ENCODE assay signal across 9 cellular contexts in the genomic region with DNA sequence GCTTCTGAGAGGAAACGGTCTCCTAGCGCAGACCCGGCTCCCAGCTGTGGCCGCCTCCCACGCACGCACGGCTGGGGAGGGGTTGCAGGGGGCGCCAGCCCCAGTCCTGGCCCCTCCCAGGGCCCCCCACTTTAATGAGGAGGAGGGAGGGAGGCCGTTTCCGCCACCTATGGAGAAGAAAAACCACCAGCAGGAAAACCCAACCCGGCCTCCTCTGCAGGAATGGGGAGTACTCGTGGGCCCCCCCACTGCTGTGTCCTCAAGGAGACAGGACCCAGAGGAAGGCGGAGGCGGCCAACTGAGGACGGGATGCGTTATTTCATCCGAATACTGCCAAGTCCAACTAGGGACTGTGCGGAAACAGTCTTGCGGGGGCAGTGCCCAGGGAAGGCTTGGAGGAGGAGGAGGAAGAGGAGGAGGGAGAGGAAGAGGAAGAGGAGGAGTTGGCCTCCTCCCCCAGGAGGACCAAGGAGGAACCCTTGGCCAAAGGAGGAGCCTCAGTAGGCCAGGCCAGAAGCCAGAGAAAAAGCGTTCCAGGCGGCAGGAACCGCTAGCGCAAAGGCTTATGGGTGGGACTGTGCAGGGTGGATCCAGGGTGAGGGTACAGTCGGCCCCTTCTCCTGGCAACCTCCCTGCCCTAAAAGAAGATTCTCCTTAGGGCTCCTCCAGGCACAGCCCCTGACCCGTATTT. TPM values are rescaled to one million over a fixed set of nuclear protein-coding genes. Genes with fewer than 3 reads are reported as not detected.
A peak's percentile ranks its signal among the peaks of the same experiment; 100 is the strongest.
DNase-seq lines count a peak whose midpoint lies in the region; ATAC-seq, FAIRE-seq and TF ChIP-seq lines count a peak whose summit lies in the region.
"Had no signal": no experiment of that assay in that cellular context is flagged by ENCODE, and none has a peak within 500 bp of the region (broad histone marks: within the 10 kb centered on the region; RNA-seq: fewer than 3 reads in every experiment).

No MANE protein-coding gene starts in this region.

- intact Hi-C loops in Panc1 (cut with micrococcal nuclease; ENCODE audit: unreplicated experiment): no loop called here
- intact Hi-C loops in naive thymus-derived CD4-positive, alpha-beta T cell (cut with micrococcal nuclease): loop anchor here (5.0 to 10.0 kb wide), 4 partner anchors 93 to 471 kb away; partner anchors contain the start of genes LSM4 (in 1 of the 2) and UPF1 (in 1 of the 2)

- H3K27me3 Mint-ChIP-seq in naive thymus-derived CD4-positive, alpha-beta T cell: peaks cover 18 to 36% (median 20%) of the 10 kb centered on the region in 5 donors

- H3K9me3 Mint-ChIP-seq in naive thymus-derived CD4-positive, alpha-beta T cell: peaks cover 0 to 1% (median 0%) of the 10 kb centered on the region in 11 donors

- in situ Hi-C loops in Panc1 (cut with HindIII; ENCODE audit: low pct_unique_long_range_greater_than_20kb, low sequenced_read_pairs): no loop called here

- H3K36me3 Mint-ChIP-seq in naive thymus-derived CD4-positive, alpha-beta T cell: peaks cover 0 to 2% (median 0%) of the 10 kb centered on the region in 5 donors

- peaks cover 19 to 55% (median 47%) of the 10 kb centered on the region in 7 donors for H3K4me1 Mint-ChIP-seq in naive thymus-derived CD4-positive, alpha-beta T cell

- POLR2A ChIA-PET in Panc1 (lab: Charles Lee): no interaction called here
- POLR2A ChIA-PET in naive thymus-derived CD4-positive, alpha-beta T cell (lab: Charles Lee): interaction anchor here (0.6 to 1.7 kb wide), 2 partner anchors 134 to 869 kb away, joined by 4 read pairs; no protein-coding TSS in a partner anchor

- no TSS peak for BruUV-seq in Panc1 (replicated peaks; lab: Mats Ljungman, UMichigan)

- H3K36me3 ChIP-seq in Panc1 (ENCODE audit: control insufficient read depth, insufficient read depth, low read length) (peaks cover under 1% of the 10 kb centered on the region; the same call in 1 of the 2 replicates), duodenal mucosa (ENCODE audit: control insufficient read depth in 1 of 2, insufficient read depth in 2 of 2, low read length in 2 of 2) (no peaks in the 10 kb centered on the region)
- no peaks in the 10 kb centered on the region for H3K36me3 ChIP-seq in naive thymus-derived CD4-positive, alpha-beta T cell (ENCODE audit: control insufficient read depth in 2 of 3, insufficient read depth in 3 of 3, low read length in 3 of 3)

- H3K4me3 ChIP-seq in GM12875 (ENCODE audit: low read depth, low read length) (peak overlapping the region; percentile 24), Panc1 (ENCODE audit: low read depth in 2 of 2, low read length in 2 of 2) (peak overlapping the region in 1 of 2 experiments; percentile 29; a peak in 1 of 4 replicates), duodenal mucosa (ENCODE audit: low read depth in 1 of 2, low read length in 2 of 2) (peak overlapping the region; percentile 13 to 40)
- H3K4me3 ChIP-seq in naive thymus-derived CD4-positive, alpha-beta T cell (ENCODE audit: low read length): no peak overlapping the region

- no peaks in the 10 kb centered on the region for H3K9me3 ChIP-seq in Panc1 (ENCODE audit: control insufficient read depth, insufficient read depth, low read depth, low read length)
- no peaks in the 10 kb centered on the region for H3K9me3 ChIP-seq in duodenal mucosa (ENCODE audit: control insufficient read depth in 1 of 2, low read length in 2 of 2)
- H3K9me3 ChIP-seq in naive thymus-derived CD4-positive, alpha-beta T cell (ENCODE audit: control insufficient read depth in 2 of 3, low read length in 3 of 3): no peaks in the 10 kb centered on the region

- H3K27me3 ChIP-seq in Panc1 (ENCODE audit: control insufficient read depth, insufficient read depth, low read length) (no peaks in the 10 kb centered on the region), duodenal mucosa (ENCODE audit: control insufficient read depth in 1 of 2, insufficient read depth in 2 of 2, low read length in 2 of 2) (peaks cover 21 to 22% of the 10 kb centered on the region in 2 donors)
- H3K27me3 ChIP-seq in naive thymus-derived CD4-positive, alpha-beta T cell (ENCODE audit: control insufficient read depth in 2 of 2, insufficient read depth in 2 of 2, low read length in 2 of 2): peaks cover 0 to 14% of the 10 kb centered on the region in 2 donors

- peak overlapping the region in 3 of 9 donors; percentile 20 to 94 (median 46) for H3K27ac Mint-ChIP-seq in naive thymus-derived CD4-positive, alpha-beta T cell

- H3K9ac ChIP-seq in duodenal mucosa (ENCODE audit: low read depth in 1 of 2, low read length in 2 of 2): peak overlapping the region in 1 of 2 donors; percentile 19

- DNase-seq in Panc1 (ENCODE audit: low read depth, low spot score): no peak
- DNase-seq in naive thymus-derived CD4-positive, alpha-beta T cell: no peak
- DNase-seq in RPMI8226: no peak
- no peak for DNase-seq in COLO668 (lab: John Stamatoyannopoulos, UW; ENCODE audit: unreplicated experiment)
- no peak for DNase-seq in D721Med (ENCODE audit: insufficient read length, low spot score)

- no peak for TF ChIP-seq CTCF in GM12875 (IDR thresholded peaks at IDR 0.05; ENCODE audit: borderline replicate concordance, insufficient read depth, low read depth, low read length)
- TF ChIP-seq CTCF in Panc1 (IDR thresholded peaks at IDR 0.05): no peak
- no peak for TF ChIP-seq CTCF in D721Med (IDR thresholded peaks at IDR 0.05; ENCODE audit: insufficient read depth, missing control alignments)

- no peak for FAIRE-seq in D721Med (lab: Jason Lieb, UNC)

- H3K4me3 Mint-ChIP-seq in naive thymus-derived CD4-positive, alpha-beta T cell: peak overlapping the region in 9 of 10 donors; percentile 32 to 90 (median 64)

- CTCF ChIA-PET in Panc1 (lab: Charles Lee): interaction anchor here (1.1 to 1.4 kb wide), 2 partner anchors 76 to 87 kb away, joined by 3 to 6 read pairs; no protein-coding TSS in a partner anchor
- CTCF ChIA-PET in naive thymus-derived CD4-positive, alpha-beta T cell (lab: Charles Lee): interaction anchor here (0.5 to 6.2 kb wide), 2 partner anchors 9 to 26 kb away, joined by 3 to 37 read pairs; no protein-coding TSS in a partner anchor

- H3K4me1 ChIP-seq in Panc1 (ENCODE audit: control insufficient read depth, insufficient read depth, low read length) (peaks cover 31% of the 10 kb centered on the region), duodenal mucosa (ENCODE audit: control insufficient read depth in 1 of 2, insufficient read depth in 2 of 2, low read length in 2 of 2) (peaks cover 33 to 48% of the 10 kb centered on the region in 2 donors)
- H3K4me1 ChIP-seq in naive thymus-derived CD4-positive, alpha-beta T cell (ENCODE audit: control insufficient read depth in 2 of 2, insufficient read depth in 2 of 2, low read length in 2 of 2): peaks cover 42 to 47% of the 10 kb centered on the region in 2 donors

- H3K27ac ChIP-seq in Panc1 (ENCODE audit: low read length): peak overlapping the region; percentile 95
- H3K27ac ChIP-seq in duodenal mucosa (ENCODE audit: low read depth, low read length): peak overlapping the region; percentile 92
- H3K27ac ChIP-seq in naive thymus-derived CD4-positive, alpha-beta T cell (ENCODE audit: low read depth, low read length): no peak overlapping the region

- ATAC-seq in Panc1: no peak
- ATAC-seq in naive thymus-derived CD4-positive, alpha-beta T cell: no peak
- no peak for ATAC-seq in GM18873 (IDR thresholded peaks at IDR 0.05; ENCODE audit: low FRiP score, unreplicated experiment)

RNA-seq across cellular contexts. Expression of gene SSBP4, which starts 3.9 kb away (rescaled TPM):
- 128 TPM for total RNA-seq in Panc1 (2021; ENCODE audit: unreplicated experiment)
- polyA plus RNA-seq in Panc1 (2012; ENCODE audit: insufficient read length): 185 TPM
- 100 to 1,000 TPM in 1 of 5 experiments, 10 to 100 TPM in 4; 27.0 to 185 (median 40.7) TPM for total RNA-seq in naive thymus-derived CD4-positive, alpha-beta T cell
- polyA plus RNA-seq in naive thymus-derived CD4-positive, alpha-beta T cell: 10 to 100 TPM; 33.5 to 42.8 TPM

RNA-seq across cellular contexts. Expression of gene LRRC25, which starts 17.9 kb away (rescaled TPM):
- total RNA-seq in Panc1 (2021; ENCODE audit: unreplicated experiment): 0.15 TPM
- 0.15 TPM for polyA plus RNA-seq in Panc1 (2012; ENCODE audit: insufficient read length)
- total RNA-seq in naive thymus-derived CD4-positive, alpha-beta T cell: 10 to 100 TPM in 1 of 5 experiments, 1 to 10 TPM in 2, under 1 TPM in 2; 0.15 to 68.6 (median 1.2) TPM
- under 1 TPM; 0.20 to 0.44 TPM for polyA plus RNA-seq in naive thymus-derived CD4-positive, alpha-beta T cell
- total RNA-seq: T-helper 1 cell treated with Interleukin-12 subunit alpha and Interleukin-12 subunit beta and Interleukin-4 antibody, amounts not matched to agents 30 ng/mL and 1 ng/mL, for 36 hours had no signal

RNA-seq across cellular contexts. Expression of gene ISYNA1, which starts 22.6 kb away (rescaled TPM):
- total RNA-seq in Panc1 (2021; ENCODE audit: unreplicated experiment): 351 TPM
- polyA plus RNA-seq in Panc1 (2012; ENCODE audit: insufficient read length): 540 TPM
- 10 to 100 TPM in 4 of 5 experiments, 1 to 10 TPM in 1; 9.5 to 42.5 (median 42.0) TPM for total RNA-seq in naive thymus-derived CD4-positive, alpha-beta T cell
- 10 to 100 TPM; 21.9 to 29.0 TPM for polyA plus RNA-seq in naive thymus-derived CD4-positive, alpha-beta T cell

RNA-seq across cellular contexts. Expression of gene GDF15, which starts 29.4 kb away (rescaled TPM):
- 335 TPM for total RNA-seq in Panc1 (2021; ENCODE audit: unreplicated experiment)
- 712 TPM for polyA plus RNA-seq in Panc1 (2012; ENCODE audit: insufficient read length)
- under 1 TPM in 4 of 5 experiments, not detected in 1; 0.32 to 0.73 (median 0.58) TPM for total RNA-seq in naive thymus-derived CD4-positive, alpha-beta T cell
- polyA plus RNA-seq in naive thymus-derived CD4-positive, alpha-beta T cell: not detected
